3 cellular contexts compared by ENCODE assay signal in genomic region chr13:104961246-104961645, GRCh38.
"Had no signal": no experiment of that assay in that cellular context is flagged by ENCODE, and none has a peak within 500 bp of the region (broad histone marks: within the 10 kb centered on the region; RNA-seq: fewer than 3 reads in every experiment).

No MANE protein-coding gene starts in this region.

- DNase-seq: GDM1, GF-D8 had no signal

- ATAC-seq: GM12878 had no signal
